Comparison of ENCODE assay signal across 1 cellular context in genomic region chr2:112181571-112182290, GRCh38.
TF ChIP-seq lines count a peak whose summit lies in the region.

No MANE protein-coding gene starts in this region.

TF ChIP-seq in WTC11, 78 proteins besides CTCF, POLR2A, EP300 and RAD21 (continued from another document and continues in another):
- no peak for TF ChIP-seq ERG (CRISPR knock-in tag; IDR thresholded peaks at IDR 0.05)
- TF ChIP-seq HMGA2 (CRISPR knock-in tag; IDR thresholded peaks at IDR 0.05), result no peak
- TF ChIP-seq SMAD4 (CRISPR knock-in tag; IDR thresholded peaks at IDR 0.05), result no peak; the same call in none of the 2 replicates
- TF ChIP-seq TEAD1 (CRISPR knock-in tag; IDR thresholded peaks at IDR 0.05), result peak; percentile 89
- peak; percentile 88; the same call in 1 of the 2 replicates for TF ChIP-seq NFE2L1 (CRISPR knock-in tag; IDR thresholded peaks at IDR 0.05)
- peak; percentile 56; the same call in 1 of the 2 replicates for TF ChIP-seq IRF2 (CRISPR knock-in tag; IDR thresholded peaks at IDR 0.05; ENCODE audit: borderline replicate concordance, low read depth)
- TF ChIP-seq ZNF425 (CRISPR knock-in tag; conservative IDR thresholded peaks at IDR 0.05), result no peak
- no peak for TF ChIP-seq MXD4 (CRISPR knock-in tag; IDR thresholded peaks at IDR 0.05; ENCODE audit: borderline replicate concordance)
- TF ChIP-seq ZNF219 (CRISPR knock-in tag; IDR thresholded peaks at IDR 0.05; ENCODE audit: borderline replicate concordance), result peak; percentile 88; the same call in 1 of the 2 replicates
- TF ChIP-seq CREM (CRISPR knock-in tag; IDR thresholded peaks at IDR 0.05), result peak; percentile 61; the same call in 1 of the 2 replicates
- no peak for TF ChIP-seq ZSCAN18 (CRISPR knock-in tag; IDR thresholded peaks at IDR 0.05)
- TF ChIP-seq SMAD3 (CRISPR knock-in tag; IDR thresholded peaks at IDR 0.05; ENCODE audit: borderline replicate concordance), result peak; percentile 79; the same call in 1 of the 2 replicates
- TF ChIP-seq ZMAT4 (CRISPR knock-in tag; IDR thresholded peaks at IDR 0.05), result no peak
- TF ChIP-seq ZNF416 (CRISPR knock-in tag; IDR thresholded peaks at IDR 0.05), result no peak
- TF ChIP-seq CREB1 (CRISPR knock-in tag; IDR thresholded peaks at IDR 0.05), result peak; percentile 95
- peak; percentile 88 for TF ChIP-seq ZNF281 (CRISPR knock-in tag; IDR thresholded peaks at IDR 0.05)
- peak; percentile 73; the same call in 1 of the 2 replicates for TF ChIP-seq ZNF317 (CRISPR knock-in tag; IDR thresholded peaks at IDR 0.05; ENCODE audit: borderline replicate concordance, low read depth)
- no peak for TF ChIP-seq ZNF532 (CRISPR knock-in tag; IDR thresholded peaks at IDR 0.05; ENCODE audit: borderline replicate concordance)
- no peak for TF ChIP-seq JAZF1 (CRISPR knock-in tag; IDR thresholded peaks at IDR 0.05)
- TF ChIP-seq HMGXB4 (CRISPR knock-in tag; IDR thresholded peaks at IDR 0.05), result peak; percentile 68; the same call in 1 of the 2 replicates
- TF ChIP-seq ATF3 (CRISPR knock-in tag; conservative IDR thresholded peaks at IDR 0.05), result no peak; the same call in 1 of the 2 replicates
- peak; percentile 79 for TF ChIP-seq USF1 (CRISPR knock-in tag; IDR thresholded peaks at IDR 0.05)
- TF ChIP-seq GRHL2 (CRISPR knock-in tag; IDR thresholded peaks at IDR 0.05; ENCODE audit: insufficient replicate concordance, severe bottlenecking), result no peak
- peak; percentile 63 for TF ChIP-seq SP1 (CRISPR knock-in tag; conservative IDR thresholded peaks at IDR 0.05)
- TF ChIP-seq ZNF121 (CRISPR knock-in tag; IDR thresholded peaks at IDR 0.05), result peak; percentile 78
- TF ChIP-seq PRRX2 (CRISPR knock-in tag; IDR thresholded peaks at IDR 0.05), result no peak
- TF ChIP-seq MAX (CRISPR knock-in tag; IDR thresholded peaks at IDR 0.05), result peak; percentile 99
- TF ChIP-seq CBFB (CRISPR knock-in tag; IDR thresholded peaks at IDR 0.05; ENCODE audit: low read depth), result no peak
- no peak for TF ChIP-seq AR (CRISPR knock-in tag; IDR thresholded peaks at IDR 0.05)
- TF ChIP-seq NR3C1 (CRISPR knock-in tag; conservative IDR thresholded peaks at IDR 0.05; ENCODE audit: low read depth), result 0 out of 2 replicates have a peak, but pooled peaks have one; percentile 68
- TF ChIP-seq ATF1 (CRISPR knock-in tag; IDR thresholded peaks at IDR 0.05), result 0 out of 2 replicates have a peak, but pooled peaks have one; percentile 58
- TF ChIP-seq MLX (CRISPR knock-in tag; IDR thresholded peaks at IDR 0.05), result no peak
- TF ChIP-seq PREB (CRISPR knock-in tag; IDR thresholded peaks at IDR 0.05; ENCODE audit: borderline replicate concordance), result peak; percentile 66; the same call in 1 of the 2 replicates
